ENCODE assay signal across 5 cellular contexts in the genomic region with DNA sequence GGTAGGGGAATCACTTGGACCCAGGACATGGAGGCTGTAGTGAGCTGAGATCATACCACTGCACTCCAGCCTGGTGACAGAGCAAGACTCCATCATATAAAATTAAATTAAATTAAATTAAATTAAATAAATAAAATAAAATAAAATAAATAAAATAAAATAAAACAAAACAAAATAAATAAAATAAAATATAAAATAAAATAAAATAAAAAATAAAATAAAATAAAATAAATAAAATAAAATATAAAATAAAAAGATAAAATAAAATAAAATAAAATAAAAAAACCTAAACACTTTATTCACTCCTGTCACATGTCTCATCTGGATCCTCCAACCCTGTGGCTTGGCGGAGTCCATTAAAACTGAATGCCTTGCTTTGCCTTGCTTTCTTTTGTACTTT.
A peak's percentile ranks its signal among the peaks of the same experiment; 100 is the strongest.
DNase-seq lines count a peak whose midpoint lies in the region; ATAC-seq, FAIRE-seq and TF ChIP-seq lines count a peak whose summit lies in the region.
"Not testable (repeated sequence)": the region's sequence is repeated elsewhere in the genome, so short reads cannot be mapped to it uniquely, and the experiment has no call there.

No MANE protein-coding gene starts in this region.

- H3K36me3 ChIP-seq in small intestine (ENCODE audit: control insufficient read depth in 2 of 2, insufficient read depth in 2 of 2, low read length in 2 of 2), result not testable (repeated sequence)

- CTCF ChIA-PET in WTC11 (lab: Charles Lee), result not testable (repeated sequence)

- H3K4me3 Mint-ChIP-seq in WTC11, result not testable (repeated sequence)

- not testable (repeated sequence) for H3K27me3 ChIP-seq in small intestine (ENCODE audit: control insufficient read depth in 2 of 2, insufficient read depth in 2 of 2, low read length in 2 of 2)

- not testable (repeated sequence) for H3K27ac Mint-ChIP-seq in WTC11

- peaks cover 43% of the 10 kb centered on the region for H3K36me3 Mint-ChIP-seq in WTC11

- not testable (repeated sequence) for H3K4me1 ChIP-seq in small intestine (ENCODE audit: control insufficient read depth in 2 of 2, insufficient read depth in 1 of 2, low read depth in 1 of 2, low read length in 1 of 2)

- 94 to 100% methylated on average over 1 of the region's 1 CpG; no CpG with 5 or more reads in 1 of the 3 donors for WGBS in small intestine, 3 donors

- FAIRE-seq in G401.6 (lab: Jason Lieb, UNC), result peak; percentile 99
- peak; percentile 95 for FAIRE-seq in RCC 7860 (lab: Jason Lieb, UNC)
- FAIRE-seq in islet of Langerhans (lab: Jason Lieb, UNC), result peak; percentile 93
- peak; percentile 98 for FAIRE-seq in small intestine (lab: Jason Lieb, UNC)

- POLR2A ChIA-PET in WTC11 (lab: Charles Lee), result not testable (repeated sequence)

- TF ChIP-seq CTCF in WTC11 (IDR thresholded peaks at IDR 0.05), result not testable (repeated sequence)

- ATAC-seq in WTC11, result not testable (repeated sequence)

- peaks cover 64% of the 10 kb centered on the region for H3K9me3 Mint-ChIP-seq in WTC11

- DNase-seq in RCC 7860 (ENCODE audit: low spot score); WTC11 (ENCODE audit: low spot score); small intestine: not testable (repeated sequence)

- H3K9me3 ChIP-seq in small intestine (ENCODE audit: control insufficient read depth, low read depth), result not testable (repeated sequence)

- H3K27me3 Mint-ChIP-seq in WTC11 (ENCODE audit: low read depth), result not testable (repeated sequence)

- H3K4me1 Mint-ChIP-seq in WTC11, result not testable (repeated sequence)

- not testable (repeated sequence) for H3K4me3 ChIP-seq in small intestine (ENCODE audit: low read depth in 1 of 2, low read length in 2 of 2)

- H3K27ac ChIP-seq in small intestine (ENCODE audit: low read depth in 1 of 2, low read length in 1 of 2), result not testable (repeated sequence)

TF ChIP-seq in WTC11, 78 proteins besides CTCF, POLR2A, EP300 and RAD21:
- TF ChIP-seq HMGA2 (CRISPR knock-in tag; IDR thresholded peaks at IDR 0.05), result peak; percentile 100
TF ChIP-seq in WTC11: peak in this region for 1; not testable (repeated sequence) for 77.
